Comparison of ENCODE assay signal across 22 cellular contexts in the genomic region with DNA sequence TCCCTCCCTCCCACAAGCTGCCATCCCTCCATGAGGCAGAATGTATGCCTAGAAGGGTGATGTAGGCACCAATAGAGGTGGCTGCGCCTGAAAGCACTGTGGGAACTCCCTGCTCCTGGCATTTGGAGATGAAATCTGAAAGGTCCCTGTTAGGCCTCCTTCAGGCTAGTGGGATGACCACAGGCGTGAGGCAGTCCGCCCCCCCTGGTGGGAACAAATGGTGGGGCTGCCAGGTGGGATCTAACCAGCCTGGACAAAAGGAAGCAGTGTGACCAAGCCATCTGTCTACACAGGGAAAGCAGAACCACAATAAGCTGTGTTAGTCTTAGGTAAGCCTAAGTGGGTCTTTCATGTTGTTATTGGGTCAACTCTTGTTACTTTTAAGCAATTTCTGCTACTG. TPM values are rescaled to one million over a fixed set of nuclear protein-coding genes. Genes with fewer than 3 reads are reported as not detected.
A peak's percentile ranks its signal among the peaks of the same experiment; 100 is the strongest.
DNase-seq lines count a peak whose midpoint lies in the region; ATAC-seq and TF ChIP-seq lines count a peak whose summit lies in the region.
"Had no signal": no experiment of that assay in that cellular context is flagged by ENCODE, and none has a peak within 500 bp of the region (broad histone marks: within the 10 kb centered on the region; RNA-seq: fewer than 3 reads in every experiment).

No MANE protein-coding gene starts in this region.

- H3K27me3 Mint-ChIP-seq in stimulated activated memory B cell treated with anti-CD40 and anti-IgM and Interleukin-4, amounts not matched to agents 10 μg/mL and 1 μg/mL and 100 μg/mL, for 72 hours: no peaks in the 10 kb centered on the region
- H3K27me3 Mint-ChIP-seq: CD4-positive, alpha-beta T cell had no signal

- no peak overlapping the region for H3K23ac ChIP-seq in mesendoderm (ENCODE audit: low read length)

- H3K4me1 Mint-ChIP-seq in stimulated activated memory B cell treated with anti-CD40 and anti-IgM and Interleukin-4, amounts not matched to agents 10 μg/mL and 1 μg/mL and 100 μg/mL, for 72 hours: peaks cover 66% of the 10 kb centered on the region
- H3K4me1 Mint-ChIP-seq: CD8-positive, alpha-beta memory T cell had no signal

- H3K27ac Mint-ChIP-seq in stimulated activated memory B cell treated with anti-CD40 and anti-IgM and Interleukin-4, amounts not matched to agents 10 μg/mL and 1 μg/mL and 100 μg/mL, for 72 hours: peak overlapping the region; percentile 55
- H3K27ac Mint-ChIP-seq: CD14-positive monocyte; CD4-positive, alpha-beta T cell; CD8-positive, alpha-beta memory T cell had no signal

- H2BK5ac ChIP-seq in mesendoderm (ENCODE audit: low read length): peak overlapping the region; percentile 59

- no peak overlapping the region for H3K4me3 ChIP-seq in mesendoderm (ENCODE audit: low read length)
- H3K4me3 ChIP-seq: A549; BLaER1 treated with 17β-estradiol and CSF1 and Interleukin-3, amounts not matched to agents 10 nM and 100 nM had no signal

- no peaks in the 10 kb centered on the region for H3K27me3 ChIP-seq in mesendoderm (ENCODE audit: insufficient read depth, low read length, poor library complexity)
- H3K27me3 ChIP-seq: BE2C; BLaER1 treated with 17β-estradiol and CSF1 and Interleukin-3, amounts not matched to agents 10 nM and 100 nM had no signal

- no peak overlapping the region for H2BK15ac ChIP-seq in mesendoderm (replicated peaks; ENCODE audit: low read depth)

- ATAC-seq in stimulated activated memory B cell treated with anti-CD40 and anti-IgM and Interleukin-4, amounts not matched to agents 10 μg/mL and 1 μg/mL and 100 μg/mL, for 72 hours: no peak
- ATAC-seq in GM19324 (IDR thresholded peaks at IDR 0.05; ENCODE audit: low FRiP score, unreplicated experiment) (no peak), GM19023 (IDR thresholded peaks at IDR 0.05; ENCODE audit: unreplicated experiment) (no peak)
- ATAC-seq: A549 had no signal

- no peak overlapping the region for H3K4me3 Mint-ChIP-seq in stimulated activated memory B cell treated with anti-CD40 and anti-IgM and Interleukin-4, amounts not matched to agents 10 μg/mL and 1 μg/mL and 100 μg/mL, for 72 hours
- H3K4me3 Mint-ChIP-seq: CD14-positive monocyte; CD4-positive, alpha-beta T cell; CD8-positive, alpha-beta memory T cell had no signal

- no CpG with 5 or more reads among the region's 3 CpGs for WGBS in mesendoderm (ENCODE audit: extremely low coverage, insufficient coverage, low lambda C conversion rate)

- H4K5ac ChIP-seq in mesendoderm (ENCODE audit: low read length): no peak overlapping the region

- no peak overlapping the region for H3K18ac ChIP-seq in mesendoderm (ENCODE audit: low read length)

- no peak overlapping the region for H3K9ac ChIP-seq in mesendoderm (ENCODE audit: low read length)
- H3K9ac ChIP-seq: BLaER1 treated with 17β-estradiol and CSF1 and Interleukin-3, amounts not matched to agents 10 nM and 100 nM had no signal

- no peak overlapping the region for H3K56ac ChIP-seq in mesendoderm (ENCODE audit: low read length)

- no peak overlapping the region for H3K4ac ChIP-seq in mesendoderm (ENCODE audit: low read depth, low read length)

- no peaks in the 10 kb centered on the region for H3K79me2 ChIP-seq in mesendoderm (ENCODE audit: control insufficient read depth, insufficient read depth, low read length)

- H3K36me3 Mint-ChIP-seq in stimulated activated memory B cell treated with anti-CD40 and anti-IgM and Interleukin-4, amounts not matched to agents 10 μg/mL and 1 μg/mL and 100 μg/mL, for 72 hours: no peaks in the 10 kb centered on the region
- H3K36me3 Mint-ChIP-seq: CD14-positive monocyte; CD8-positive, alpha-beta memory T cell had no signal

- H4K8ac ChIP-seq in mesendoderm (ENCODE audit: low read depth, low read length): no peak overlapping the region

- H3K79me1 ChIP-seq in mesendoderm (ENCODE audit: low read length): no peaks in the 10 kb centered on the region

- peaks cover 10% of the 10 kb centered on the region for H3K4me1 ChIP-seq in mesendoderm (ENCODE audit: control insufficient read depth, low read depth, low read length)
- H3K4me1 ChIP-seq: A549 had no signal

- H3K4me2 ChIP-seq in mesendoderm (ENCODE audit: low read length): no peak overlapping the region
- H3K4me2 ChIP-seq: A549; BLaER1 treated with 17β-estradiol and CSF1 and Interleukin-3, amounts not matched to agents 10 nM and 100 nM had no signal

- TF ChIP-seq CTCF in GM12873 (IDR thresholded peaks at IDR 0.05; ENCODE audit: insufficient read depth, low read depth, low read length, missing control alignments): peak; percentile 46

- no peaks in the 10 kb centered on the region for H3K36me3 ChIP-seq in mesendoderm (ENCODE audit: control insufficient read depth, insufficient read depth, low read length)
- H3K36me3 ChIP-seq: BE2C; BLaER1 treated with 17β-estradiol and CSF1 and Interleukin-3, amounts not matched to agents 10 nM and 100 nM had no signal

- H3K9me3 Mint-ChIP-seq in stimulated activated memory B cell treated with anti-CD40 and anti-IgM and Interleukin-4, amounts not matched to agents 10 μg/mL and 1 μg/mL and 100 μg/mL, for 72 hours: no peaks in the 10 kb centered on the region
- H3K9me3 Mint-ChIP-seq: CD4-positive, alpha-beta T cell; CD8-positive, alpha-beta memory T cell had no signal

- DNase-seq in NCI-H146 (lab: John Stamatoyannopoulos, UW): peak; percentile 48
- DNase-seq in mesendoderm: peak; percentile 69
- no peak for DNase-seq in dedifferentiated amniotic fluid mesenchymal stem cell (ENCODE audit: extremely low spot score)
- DNase-seq: 8988T; ACHN; AML-193; BE2C; CD4-positive, alpha-beta T cell; CD8-positive, alpha-beta memory T cell; DMS 273 treated with DMSO at 0.1 percent for 48 hours; DMS79; EL; GDM1; GOT3; HCEC 1CT had no signal

- H3K27ac ChIP-seq in mesendoderm (ENCODE audit: low read depth, low read length): no peak overlapping the region
- H3K27ac ChIP-seq: A549; BLaER1 treated with 17β-estradiol and CSF1 and Interleukin-3, amounts not matched to agents 10 nM and 100 nM had no signal

- no peak overlapping the region for H2BK120ac ChIP-seq in mesendoderm (ENCODE audit: low read depth, low read length)

- no peak overlapping the region for H2AK5ac ChIP-seq in mesendoderm (ENCODE audit: low read length)

RNA-seq across cellular contexts. Expression of gene IL5RA, which starts 25.3 kb away (rescaled TPM):
- 0.03 TPM for polyA plus RNA-seq in mesendoderm (2013, experiment 1 of 2)
- polyA plus RNA-seq in mesendoderm (2013, experiment 2 of 2): not detected
- polyA plus RNA-seq: A549, CD14-positive monocyte had no signal

RNA-seq across cellular contexts. Expression of gene TRNT1, which starts 41.9 kb away (rescaled TPM):
- polyA plus RNA-seq in mesendoderm (2013, experiment 1 of 2): 25.3 TPM
- 22.9 TPM for polyA plus RNA-seq in mesendoderm (2013, experiment 2 of 2)
